1 cellular context compared by ENCODE assay signal in the genomic region with DNA sequence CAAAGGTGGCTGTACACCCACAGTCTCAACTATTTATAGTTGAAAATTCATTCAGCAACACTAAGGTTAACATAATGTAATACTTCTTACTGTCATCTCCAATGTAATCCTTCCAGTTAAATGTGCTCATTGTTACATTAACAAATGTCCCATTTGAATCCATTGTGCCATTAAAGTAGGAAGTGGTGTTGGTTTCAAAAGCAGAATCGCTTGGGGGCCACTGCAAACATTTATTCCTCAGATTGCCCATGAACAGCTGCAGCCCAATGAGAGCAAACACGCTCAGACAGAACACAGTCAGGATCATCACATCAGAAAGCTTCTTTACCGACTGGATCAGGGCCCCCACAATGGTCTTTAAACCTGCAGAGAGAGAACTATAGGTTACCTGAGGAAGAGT.
TF ChIP-seq lines count a peak whose summit lies in the region.

No MANE protein-coding gene starts in this region.

TF ChIP-seq in H1, 55 proteins besides CTCF, POLR2A, EP300 and RAD21 (continued from another document):
- no peak for TF ChIP-seq HDAC6 (IDR thresholded peaks at IDR 0.05; ENCODE audit: low read depth, low read length)
- no peak for TF ChIP-seq SP4 (IDR thresholded peaks at IDR 0.05; ENCODE audit: low read length)
- TF ChIP-seq FOSL1 (IDR thresholded peaks at IDR 0.05; ENCODE audit: insufficient read depth, low read depth, low read length) = no peak
- TF ChIP-seq CEBPB (IDR thresholded peaks at IDR 0.05; ENCODE audit: low read depth, low read length) = no peak
- no peak for TF ChIP-seq SUZ12 (IDR thresholded peaks at IDR 0.05; ENCODE audit: low read length)
- no peak for TF ChIP-seq RXRA (IDR thresholded peaks at IDR 0.05; ENCODE audit: insufficient read depth, low read depth, low read length)
- TF ChIP-seq, protein P1, sequence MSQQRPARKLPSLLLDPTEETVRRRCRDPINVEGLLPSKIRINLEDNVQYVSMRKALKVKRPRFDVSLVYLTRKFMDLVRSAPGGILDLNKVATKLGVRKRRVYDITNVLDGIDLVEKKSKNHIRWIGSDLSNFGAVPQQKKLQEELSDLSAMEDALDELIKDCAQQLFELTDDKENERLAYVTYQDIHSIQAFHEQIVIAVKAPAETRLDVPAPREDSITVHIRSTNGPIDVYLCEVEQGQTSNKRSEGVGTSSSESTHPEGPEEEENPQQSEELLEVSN (IDR thresholded peaks at IDR 0.05) = no peak
- no peak for TF ChIP-seq SIN3A (conservative IDR thresholded peaks at IDR 0.05 in 1 of 2, IDR thresholded peaks at IDR 0.05 in 1 of 2; ENCODE audit: low read depth in 1 of 2, low read length in 2 of 2)
- TF ChIP-seq SAP30 (IDR thresholded peaks at IDR 0.05; ENCODE audit: insufficient read depth, insufficient replicate concordance, low read length) = no peak
- TF ChIP-seq ASH2L (IDR thresholded peaks at IDR 0.05; ENCODE audit: low read length) = no peak
- TF ChIP-seq, protein P2, sequence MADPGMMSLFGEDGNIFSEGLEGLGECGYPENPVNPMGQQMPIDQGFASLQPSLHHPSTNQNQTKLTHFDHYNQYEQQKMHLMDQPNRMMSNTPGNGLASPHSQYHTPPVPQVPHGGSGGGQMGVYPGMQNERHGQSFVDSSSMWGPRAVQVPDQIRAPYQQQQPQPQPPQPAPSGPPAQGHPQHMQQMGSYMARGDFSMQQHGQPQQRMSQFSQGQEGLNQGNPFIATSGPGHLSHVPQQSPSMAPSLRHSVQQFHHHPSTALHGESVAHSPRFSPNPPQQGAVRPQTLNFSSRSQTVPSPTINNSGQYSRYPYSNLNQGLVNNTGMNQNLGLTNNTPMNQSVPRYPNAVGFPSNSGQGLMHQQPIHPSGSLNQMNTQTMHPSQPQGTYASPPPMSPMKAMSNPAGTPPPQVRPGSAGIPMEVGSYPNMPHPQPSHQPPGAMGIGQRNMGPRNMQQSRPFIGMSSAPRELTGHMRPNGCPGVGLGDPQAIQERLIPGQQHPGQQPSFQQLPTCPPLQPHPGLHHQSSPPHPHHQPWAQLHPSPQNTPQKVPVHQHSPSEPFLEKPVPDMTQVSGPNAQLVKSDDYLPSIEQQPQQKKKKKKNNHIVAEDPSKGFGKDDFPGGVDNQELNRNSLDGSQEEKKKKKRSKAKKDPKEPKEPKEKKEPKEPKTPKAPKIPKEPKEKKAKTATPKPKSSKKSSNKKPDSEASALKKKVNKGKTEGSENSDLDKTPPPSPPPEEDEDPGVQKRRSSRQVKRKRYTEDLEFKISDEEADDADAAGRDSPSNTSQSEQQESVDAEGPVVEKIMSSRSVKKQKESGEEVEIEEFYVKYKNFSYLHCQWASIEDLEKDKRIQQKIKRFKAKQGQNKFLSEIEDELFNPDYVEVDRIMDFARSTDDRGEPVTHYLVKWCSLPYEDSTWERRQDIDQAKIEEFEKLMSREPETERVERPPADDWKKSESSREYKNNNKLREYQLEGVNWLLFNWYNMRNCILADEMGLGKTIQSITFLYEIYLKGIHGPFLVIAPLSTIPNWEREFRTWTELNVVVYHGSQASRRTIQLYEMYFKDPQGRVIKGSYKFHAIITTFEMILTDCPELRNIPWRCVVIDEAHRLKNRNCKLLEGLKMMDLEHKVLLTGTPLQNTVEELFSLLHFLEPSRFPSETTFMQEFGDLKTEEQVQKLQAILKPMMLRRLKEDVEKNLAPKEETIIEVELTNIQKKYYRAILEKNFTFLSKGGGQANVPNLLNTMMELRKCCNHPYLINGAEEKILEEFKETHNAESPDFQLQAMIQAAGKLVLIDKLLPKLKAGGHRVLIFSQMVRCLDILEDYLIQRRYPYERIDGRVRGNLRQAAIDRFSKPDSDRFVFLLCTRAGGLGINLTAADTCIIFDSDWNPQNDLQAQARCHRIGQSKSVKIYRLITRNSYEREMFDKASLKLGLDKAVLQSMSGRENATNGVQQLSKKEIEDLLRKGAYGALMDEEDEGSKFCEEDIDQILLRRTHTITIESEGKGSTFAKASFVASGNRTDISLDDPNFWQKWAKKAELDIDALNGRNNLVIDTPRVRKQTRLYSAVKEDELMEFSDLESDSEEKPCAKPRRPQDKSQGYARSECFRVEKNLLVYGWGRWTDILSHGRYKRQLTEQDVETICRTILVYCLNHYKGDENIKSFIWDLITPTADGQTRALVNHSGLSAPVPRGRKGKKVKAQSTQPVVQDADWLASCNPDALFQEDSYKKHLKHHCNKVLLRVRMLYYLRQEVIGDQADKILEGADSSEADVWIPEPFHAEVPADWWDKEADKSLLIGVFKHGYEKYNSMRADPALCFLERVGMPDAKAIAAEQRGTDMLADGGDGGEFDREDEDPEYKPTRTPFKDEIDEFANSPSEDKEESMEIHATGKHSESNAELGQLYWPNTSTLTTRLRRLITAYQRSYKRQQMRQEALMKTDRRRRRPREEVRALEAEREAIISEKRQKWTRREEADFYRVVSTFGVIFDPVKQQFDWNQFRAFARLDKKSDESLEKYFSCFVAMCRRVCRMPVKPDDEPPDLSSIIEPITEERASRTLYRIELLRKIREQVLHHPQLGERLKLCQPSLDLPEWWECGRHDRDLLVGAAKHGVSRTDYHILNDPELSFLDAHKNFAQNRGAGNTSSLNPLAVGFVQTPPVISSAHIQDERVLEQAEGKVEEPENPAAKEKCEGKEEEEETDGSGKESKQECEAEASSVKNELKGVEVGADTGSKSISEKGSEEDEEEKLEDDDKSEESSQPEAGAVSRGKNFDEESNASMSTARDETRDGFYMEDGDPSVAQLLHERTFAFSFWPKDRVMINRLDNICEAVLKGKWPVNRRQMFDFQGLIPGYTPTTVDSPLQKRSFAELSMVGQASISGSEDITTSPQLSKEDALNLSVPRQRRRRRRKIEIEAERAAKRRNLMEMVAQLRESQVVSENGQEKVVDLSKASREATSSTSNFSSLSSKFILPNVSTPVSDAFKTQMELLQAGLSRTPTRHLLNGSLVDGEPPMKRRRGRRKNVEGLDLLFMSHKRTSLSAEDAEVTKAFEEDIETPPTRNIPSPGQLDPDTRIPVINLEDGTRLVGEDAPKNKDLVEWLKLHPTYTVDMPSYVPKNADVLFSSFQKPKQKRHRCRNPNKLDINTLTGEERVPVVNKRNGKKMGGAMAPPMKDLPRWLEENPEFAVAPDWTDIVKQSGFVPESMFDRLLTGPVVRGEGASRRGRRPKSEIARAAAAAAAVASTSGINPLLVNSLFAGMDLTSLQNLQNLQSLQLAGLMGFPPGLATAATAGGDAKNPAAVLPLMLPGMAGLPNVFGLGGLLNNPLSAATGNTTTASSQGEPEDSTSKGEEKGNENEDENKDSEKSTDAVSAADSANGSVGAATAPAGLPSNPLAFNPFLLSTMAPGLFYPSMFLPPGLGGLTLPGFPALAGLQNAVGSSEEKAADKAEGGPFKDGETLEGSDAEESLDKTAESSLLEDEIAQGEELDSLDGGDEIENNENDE (IDR thresholded peaks at IDR 0.05; ENCODE audit: insufficient replicate concordance, low read length) = no peak
- no peak for TF ChIP-seq CBX5 (IDR thresholded peaks at IDR 0.05; ENCODE audit: low read depth, low read length)
- TF ChIP-seq CHD2 (IDR thresholded peaks at IDR 0.05; ENCODE audit: low read length) = no peak
